ENCODE assay signal across 7 cellular contexts in the genomic region with DNA sequence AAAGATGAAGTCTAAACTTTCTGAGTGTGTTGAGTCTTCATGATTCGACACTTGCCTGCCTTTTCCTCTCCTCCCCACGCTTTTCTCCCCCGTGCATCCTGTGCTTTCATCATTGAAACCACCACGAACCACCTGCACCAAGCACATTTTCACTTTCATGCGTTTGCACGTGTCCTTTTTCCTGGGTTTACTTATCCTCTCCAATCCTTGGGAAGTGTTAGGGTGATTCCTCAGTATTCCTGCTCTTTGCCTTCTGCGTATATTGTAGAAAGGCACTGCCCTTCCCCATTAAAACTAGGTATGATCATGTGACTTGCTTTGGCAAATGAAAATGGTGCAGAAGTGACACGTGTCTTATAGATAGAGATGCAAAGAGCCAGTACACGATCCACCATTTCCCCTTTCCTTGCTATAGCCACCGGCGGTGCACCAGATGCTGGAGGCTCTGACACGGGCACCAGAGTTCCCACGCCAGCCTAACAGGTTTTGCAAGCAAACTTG.
A peak's percentile ranks its signal among the peaks of the same experiment; 100 is the strongest.
DNase-seq lines count a peak whose midpoint lies in the region; ATAC-seq and TF ChIP-seq lines count a peak whose summit lies in the region.

No MANE protein-coding gene starts in this region.

- no peak overlapping the region for H3K4me3 ChIP-seq in mesendoderm (ENCODE audit: low read length)
- no peak overlapping the region for H3K4me3 ChIP-seq in foreskin fibroblast (ENCODE audit: low read depth in 1 of 2, low read length in 2 of 2)

- DNase-seq in activated T-cell treated with anti-CD3 and anti-CD28 coated beads for 4 hours (peak; percentile 31), mesendoderm (no peak), foreskin fibroblast (no peak), NCI-H187 treated with DMSO at 0.1 percent for 48 hours (lab: John Stamatoyannopoulos, UW) (no peak)
- peak; percentile 11 to 20 for DNase-seq in stimulated activated CD8-positive, alpha-beta memory T cell treated with anti-CD3 and anti-CD28 coated beads, Interleukin-7, amount 100 ng/mL, for 48 hours (ENCODE audit: extremely low read depth in 1 of 2, low read depth in 1 of 2)

- no peak overlapping the region for H2BK15ac ChIP-seq in mesendoderm (replicated peaks; ENCODE audit: low read depth)

- H3K4me1 ChIP-seq in mesendoderm (ENCODE audit: control insufficient read depth, low read depth, low read length): no peaks in the 10 kb centered on the region

- no peak overlapping the region for H4K5ac ChIP-seq in mesendoderm (ENCODE audit: low read length)

- no CpG with 5 or more reads among the region's 13 CpGs for WGBS in mesendoderm (ENCODE audit: extremely low coverage, insufficient coverage, low lambda C conversion rate)

- H3K36me3 ChIP-seq in mesendoderm (ENCODE audit: control insufficient read depth, insufficient read depth, low read length): no peaks in the 10 kb centered on the region

- H3K9ac ChIP-seq in mesendoderm (ENCODE audit: low read length): no peak overlapping the region

- no peak overlapping the region for H2AK5ac ChIP-seq in mesendoderm (ENCODE audit: low read length)

- no peak overlapping the region for H3K27ac ChIP-seq in mesendoderm (ENCODE audit: low read depth, low read length)

- no peak overlapping the region for H3K23ac ChIP-seq in mesendoderm (ENCODE audit: low read length)

- H2BK5ac ChIP-seq in mesendoderm (ENCODE audit: low read length): no peak overlapping the region

- TF ChIP-seq CTCF in foreskin fibroblast (IDR thresholded peaks at IDR 0.05; ENCODE audit: low read depth, low read length): no peak

- H3K27me3 ChIP-seq in mesendoderm (ENCODE audit: insufficient read depth, low read length, poor library complexity): no peaks in the 10 kb centered on the region

- H3K18ac ChIP-seq in mesendoderm (ENCODE audit: low read length): no peak overlapping the region

- no peaks in the 10 kb centered on the region for H3K79me1 ChIP-seq in mesendoderm (ENCODE audit: low read length)

- H3K79me2 ChIP-seq in mesendoderm (ENCODE audit: control insufficient read depth, insufficient read depth, low read length): no peaks in the 10 kb centered on the region

- H3K56ac ChIP-seq in mesendoderm (ENCODE audit: low read length): no peak overlapping the region

- peak; percentile 57 for ATAC-seq in GM19452 (IDR thresholded peaks at IDR 0.05; ENCODE audit: unreplicated experiment)
- ATAC-seq in HG03342 (IDR thresholded peaks at IDR 0.05; ENCODE audit: unreplicated experiment): peak; percentile 48

- H4K8ac ChIP-seq in mesendoderm (ENCODE audit: low read depth, low read length): no peak overlapping the region

- no peak overlapping the region for H2BK120ac ChIP-seq in mesendoderm (ENCODE audit: low read depth, low read length)

- H3K4ac ChIP-seq in mesendoderm (ENCODE audit: low read depth, low read length): no peak overlapping the region

- H3K4me2 ChIP-seq in mesendoderm (ENCODE audit: low read length): no peak overlapping the region

Comparison
In these comparisons a context has a peak if more than half of its experiments do, and no peak if none do; other contexts are left out.
1. DNase-seq: peak in activated T-cell treated with anti-CD3 and anti-CD28 coated beads for 4 hours (single experiment) and stimulated activated CD8-positive, alpha-beta memory T cell treated with anti-CD3 and anti-CD28 coated beads, Interleukin-7, amount 100 ng/mL, for 48 hours (2 of 2); none in mesendoderm (single experiment), foreskin fibroblast (0 of 2) and NCI-H187 treated with DMSO at 0.1 percent for 48 hours (single experiment).